In the genomic region with DNA sequence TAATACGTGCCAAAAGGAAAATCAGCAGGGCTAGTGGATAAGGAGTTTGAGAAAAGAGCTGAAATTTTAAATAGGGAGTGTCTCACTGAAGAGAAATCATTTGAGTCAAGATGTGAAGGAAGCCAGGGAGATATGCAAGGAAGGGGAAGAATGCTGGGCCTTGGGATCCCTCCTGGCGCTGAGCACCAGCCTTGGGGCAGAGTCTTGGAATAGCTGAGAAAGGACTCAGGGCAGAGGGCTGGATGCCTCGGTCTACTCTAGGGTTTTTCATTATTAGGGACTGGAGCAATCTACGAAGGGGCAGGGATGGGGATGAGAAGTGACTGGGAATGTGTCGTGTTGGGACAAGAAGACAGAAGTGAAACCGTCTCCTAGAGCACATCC, we compare ENCODE assay signal across 8 cellular contexts. TPM values are rescaled to one million over a fixed set of nuclear protein-coding genes. Genes with fewer than 3 reads are reported as not detected.
A peak's percentile ranks its signal among the peaks of the same experiment; 100 is the strongest.
DNase-seq lines count a peak whose midpoint lies in the region; ATAC-seq and TF ChIP-seq lines count a peak whose summit lies in the region.

No MANE protein-coding gene starts in this region.

- no peaks in the 10 kb centered on the region for H3K27me3 Mint-ChIP-seq in activated CD8-positive, alpha-beta memory T cell treated with anti-CD3 and anti-CD28 coated beads, Interleukin-2, amount 10 ng/mL, durations not matched to agents 7 days and 5 days

- peaks cover 3% of the 10 kb centered on the region for H3K36me3 ChIP-seq in adipocyte (ENCODE audit: control insufficient read depth, insufficient read depth, low read length, severe bottlenecking)
- H3K36me3 ChIP-seq in liver (ENCODE audit: control insufficient read depth in 4 of 4, insufficient read depth in 3 of 4, low read depth in 1 of 4, low read length in 3 of 4) = no peaks in the 10 kb centered on the region
- no peaks in the 10 kb centered on the region for H3K36me3 ChIP-seq in thyroid gland

- no peak for TF ChIP-seq POLR2A in thyroid gland (IDR thresholded peaks at IDR 0.05)

- H3K9ac ChIP-seq in adipocyte (ENCODE audit: low read length) (peak overlapping the region; percentile 85), liver (ENCODE audit: low read depth in 1 of 2, low read length in 2 of 2) (no peak overlapping the region)

- H3K4me3 Mint-ChIP-seq in activated CD8-positive, alpha-beta memory T cell treated with anti-CD3 and anti-CD28 coated beads, Interleukin-2, amount 10 ng/mL, durations not matched to agents 7 days and 5 days = peak overlapping the region; percentile 95

- TF ChIP-seq CTCF in liver (IDR thresholded peaks at IDR 0.05; ENCODE audit: low read depth, low read length, missing input control) (no peak), thyroid gland (IDR thresholded peaks at IDR 0.05) (no peak)

- H3K27me3 ChIP-seq in adipocyte (replicated peaks; ENCODE audit: control insufficient read depth, insufficient read depth, low read length) (no peaks in the 10 kb centered on the region), liver (ENCODE audit: control insufficient read depth in 4 of 4, insufficient read depth in 4 of 4, low read length in 3 of 4) (no peaks in the 10 kb centered on the region), thyroid gland (no peaks in the 10 kb centered on the region)

- intact Hi-C loops in thyroid gland (cut with DNase I) = no loop called here

- ATAC-seq in activated CD8-positive, alpha-beta memory T cell treated with anti-CD3 and anti-CD28 coated beads, Interleukin-2, amount 10 ng/mL, durations not matched to agents 7 days and 5 days = no peak
- ATAC-seq in esophagus mucosa (no peak), GM19467 (IDR thresholded peaks at IDR 0.05; ENCODE audit: unreplicated experiment) (no peak)

- peak overlapping the region; percentile 87 for H3K27ac Mint-ChIP-seq in activated CD8-positive, alpha-beta memory T cell treated with anti-CD3 and anti-CD28 coated beads, Interleukin-2, amount 10 ng/mL, durations not matched to agents 7 days and 5 days

- no peaks in the 10 kb centered on the region for H3K9me3 Mint-ChIP-seq in activated CD8-positive, alpha-beta memory T cell treated with anti-CD3 and anti-CD28 coated beads, Interleukin-2, amount 10 ng/mL, durations not matched to agents 7 days and 5 days (ENCODE audit: low read depth)

- peaks cover 51% of the 10 kb centered on the region for H3K4me1 Mint-ChIP-seq in activated CD8-positive, alpha-beta memory T cell treated with anti-CD3 and anti-CD28 coated beads, Interleukin-2, amount 10 ng/mL, durations not matched to agents 7 days and 5 days

- WGBS in liver = 8% methylated on average over 6 of the region's 6 CpGs
- WGBS in thyroid gland, 2 donors = 8 to 9% methylated on average over 6 of the region's 6 CpGs

- CTCF ChIA-PET in activated CD8-positive, alpha-beta memory T cell treated with anti-CD3 and anti-CD28 coated beads, Interleukin-2, amount 10 ng/mL, durations not matched to agents 7 days and 5 days (lab: Charles Lee) = interaction anchor here (1.2 kb wide), 1 partner anchor 28 kb away, joined by 3 read pairs; no protein-coding TSS in a partner anchor

- no peak for DNase-seq in activated CD8-positive, alpha-beta memory T cell treated with anti-CD3 and anti-CD28 coated beads, Interleukin-2, amount 10 ng/mL, durations not matched to agents 7 days and 5 days
- DNase-seq in activated CD8-positive, alpha-beta memory T cell treated with anti-CD3 and anti-CD28 coated beads, Interleukin-2, amount 50 U/mL, for 4 hours = no peak
- no peak for DNase-seq in adipocyte (ENCODE audit: low read depth)
- no peak for DNase-seq in thyroid gland
- DNase-seq in A172 (ENCODE audit: low spot score) = no peak

- H3K4me1 ChIP-seq in adipocyte (ENCODE audit: control insufficient read depth, insufficient read depth, low read length) (peaks cover 6% of the 10 kb centered on the region), liver (ENCODE audit: control insufficient read depth in 4 of 4, insufficient read depth in 4 of 4, low read length in 3 of 4) (peaks cover 4 to 11% (median 7%) of the 10 kb centered on the region in 4 donors), thyroid gland (peaks cover 0 to 5% of the 10 kb centered on the region in 2 donors)

- H3K9me3 ChIP-seq in adipocyte (ENCODE audit: control insufficient read depth, low read length) (no peaks in the 10 kb centered on the region), liver (ENCODE audit: control insufficient read depth in 4 of 4, low read length in 3 of 4) (no peaks in the 10 kb centered on the region), thyroid gland (no peaks in the 10 kb centered on the region)

- H3K36me3 Mint-ChIP-seq in activated CD8-positive, alpha-beta memory T cell treated with anti-CD3 and anti-CD28 coated beads, Interleukin-2, amount 10 ng/mL, durations not matched to agents 7 days and 5 days = peaks cover 49% of the 10 kb centered on the region

- no peak for TF ChIP-seq RAD21 in liver (IDR thresholded peaks at IDR 0.05)

- H3K4me3 ChIP-seq in adipocyte (ENCODE audit: low read length) (peak overlapping the region; percentile 100), liver (ENCODE audit: low read depth in 1 of 3, low read length in 3 of 3) (peak overlapping the region; percentile 53 to 79 (median 59)), thyroid gland (replicated peaks in 1 of 3) (peak overlapping the region in 2 of 3 donors; percentile 9 to 55)

- H3K27ac ChIP-seq in liver (ENCODE audit: low read depth in 1 of 2, low read length in 2 of 2) = no peak overlapping the region
- no peak overlapping the region for H3K27ac ChIP-seq in thyroid gland

TF ChIP-seq in liver, 16 proteins besides CTCF, POLR2A, EP300 and RAD21:
- no peak for TF ChIP-seq TAF1 (conservative IDR thresholded peaks at IDR 0.05)

RNA-seq across cellular contexts. Expression of a gene that starts 0.5 kb away (rescaled TPM):
- total RNA-seq in activated CD8-positive, alpha-beta memory T cell treated with anti-CD3 and anti-CD28 coated beads, Interleukin-2, amount 10 ng/mL, durations not matched to agents 7 days and 5 days = 100 to 1,000 TPM in 1 of 2 experiments, 10 to 100 TPM in 1; 97.8 to 112 TPM
- 10 to 100 TPM in 1 of 2 donors, under 1 TPM in 1; 0.25 to 53.6 TPM for total RNA-seq in liver
- 1 to 10 TPM; 3.3 to 7.7 TPM for polyA plus RNA-seq in liver
- 1 to 10 TPM; 1.0 to 4.0 (median 3.7) TPM for total RNA-seq in thyroid gland
- 135 and 170 TPM in 2 replicates for total RNA-seq in A172 (2014; rRNA removed; shearing (Covaris generic))
- 23.7 TPM for total RNA-seq in esophagus mucosa

Comparison
In these comparisons a context has a peak if more than half of its experiments do, and no peak if none do; other contexts are left out.
1. H3K4me3 ChIP-seq: peak in every context shown above with its lines; median percentile 100 in adipocyte; 59 in liver; 32 in thyroid gland.